1 cellular context compared by ENCODE assay signal in the genomic region with DNA sequence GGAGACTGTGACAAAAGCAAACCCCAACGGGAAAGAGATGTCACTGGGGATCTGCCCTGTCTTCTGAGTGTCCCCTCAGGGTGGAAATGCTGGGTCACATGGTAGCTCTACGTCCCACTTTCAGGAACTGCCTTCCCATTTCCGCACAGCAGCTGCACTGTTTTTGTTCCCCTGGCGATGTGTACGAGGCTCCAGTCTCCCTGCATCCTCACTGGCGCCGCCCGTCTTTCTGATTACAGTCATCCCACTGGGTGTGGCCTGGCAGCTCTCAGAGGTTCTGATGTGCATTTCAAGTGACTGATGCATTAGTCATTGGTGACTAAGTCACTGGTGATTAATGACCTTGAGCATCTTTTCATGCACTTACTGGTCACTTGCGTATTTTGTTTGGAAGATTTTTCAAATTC.
TF ChIP-seq lines count a peak whose summit lies in the region.

No MANE protein-coding gene starts in this region.

TF ChIP-seq in HEK293, 187 proteins besides CTCF, POLR2A, EP300 and RAD21 (continued from another document):
- TF ChIP-seq, protein P1, sequence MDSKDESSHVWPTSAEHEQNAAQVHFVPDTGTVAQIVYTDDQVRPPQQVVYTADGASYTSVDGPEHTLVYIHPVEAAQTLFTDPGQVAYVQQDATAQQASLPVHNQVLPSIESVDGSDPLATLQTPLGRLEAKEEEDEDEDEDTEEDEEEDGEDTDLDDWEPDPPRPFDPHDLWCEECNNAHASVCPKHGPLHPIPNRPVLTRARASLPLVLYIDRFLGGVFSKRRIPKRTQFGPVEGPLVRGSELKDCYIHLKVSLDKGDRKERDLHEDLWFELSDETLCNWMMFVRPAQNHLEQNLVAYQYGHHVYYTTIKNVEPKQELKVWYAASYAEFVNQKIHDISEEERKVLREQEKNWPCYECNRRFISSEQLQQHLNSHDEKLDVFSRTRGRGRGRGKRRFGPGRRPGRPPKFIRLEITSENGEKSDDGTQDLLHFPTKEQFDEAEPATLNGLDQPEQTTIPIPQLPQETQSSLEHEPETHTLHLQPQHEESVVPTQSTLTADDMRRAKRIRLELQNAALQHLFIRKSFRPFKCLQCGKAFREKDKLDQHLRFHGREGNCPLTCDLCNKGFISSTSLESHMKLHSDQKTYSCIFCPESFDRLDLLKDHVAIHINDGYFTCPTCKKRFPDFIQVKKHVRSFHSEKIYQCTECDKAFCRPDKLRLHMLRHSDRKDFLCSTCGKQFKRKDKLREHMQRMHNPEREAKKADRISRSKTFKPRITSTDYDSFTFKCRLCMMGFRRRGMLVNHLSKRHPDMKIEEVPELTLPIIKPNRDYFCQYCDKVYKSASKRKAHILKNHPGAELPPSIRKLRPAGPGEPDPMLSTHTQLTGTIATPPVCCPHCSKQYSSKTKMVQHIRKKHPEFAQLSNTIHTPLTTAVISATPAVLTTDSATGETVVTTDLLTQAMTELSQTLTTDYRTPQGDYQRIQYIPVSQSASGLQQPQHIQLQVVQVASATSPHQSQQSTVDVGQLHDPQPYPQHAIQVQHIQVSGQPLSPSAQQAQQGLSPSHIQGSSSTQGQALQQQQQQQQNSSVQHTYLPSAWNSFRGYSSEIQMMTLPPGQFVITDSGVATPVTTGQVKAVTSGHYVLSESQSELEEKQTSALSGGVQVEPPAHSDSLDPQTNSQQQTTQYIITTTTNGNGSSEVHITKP (tag by site-specific recombination; IDR thresholded peaks at IDR 0.05): no peak
- TF ChIP-seq ZNF112 (tag by site-specific recombination; IDR thresholded peaks at IDR 0.05) (no peak), ZNF24 (tag by site-specific recombination; IDR thresholded peaks at IDR 0.05) (0 out of 2 replicates have a peak, but pooled peaks have one; percentile 30), ZNF274 (IDR thresholded peaks at IDR 0.05; ENCODE audit: low read length) (no peak), ZNF274 (tag by site-specific recombination; IDR thresholded peaks at IDR 0.05; ENCODE audit: borderline replicate concordance) (no peak), ZFP69B (tag by site-specific recombination; IDR thresholded peaks at IDR 0.05) (no peak), ZNF221 (tag by site-specific recombination; IDR thresholded peaks at IDR 0.05; ENCODE audit: borderline replicate concordance) (no peak), ZNF629 (tag by site-specific recombination; IDR thresholded peaks at IDR 0.05) (peak; percentile 84), ZNF266 (tag by site-specific recombination; IDR thresholded peaks at IDR 0.05; ENCODE audit: low read depth) (no peak)
- TF ChIP-seq, protein P2, sequence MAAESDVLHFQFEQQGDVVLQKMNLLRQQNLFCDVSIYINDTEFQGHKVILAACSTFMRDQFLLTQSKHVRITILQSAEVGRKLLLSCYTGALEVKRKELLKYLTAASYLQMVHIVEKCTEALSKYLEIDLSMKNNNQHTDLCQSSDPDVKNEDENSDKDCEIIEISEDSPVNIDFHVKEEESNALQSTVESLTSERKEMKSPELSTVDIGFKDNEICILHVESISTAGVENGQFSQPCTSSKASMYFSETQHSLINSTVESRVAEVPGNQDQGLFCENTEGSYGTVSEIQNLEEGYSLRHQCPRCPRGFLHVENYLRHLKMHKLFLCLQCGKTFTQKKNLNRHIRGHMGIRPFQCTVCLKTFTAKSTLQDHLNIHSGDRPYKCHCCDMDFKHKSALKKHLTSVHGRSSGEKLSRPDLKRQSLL (tag by site-specific recombination; IDR thresholded peaks at IDR 0.05): no peak
- TF ChIP-seq, protein P3, sequence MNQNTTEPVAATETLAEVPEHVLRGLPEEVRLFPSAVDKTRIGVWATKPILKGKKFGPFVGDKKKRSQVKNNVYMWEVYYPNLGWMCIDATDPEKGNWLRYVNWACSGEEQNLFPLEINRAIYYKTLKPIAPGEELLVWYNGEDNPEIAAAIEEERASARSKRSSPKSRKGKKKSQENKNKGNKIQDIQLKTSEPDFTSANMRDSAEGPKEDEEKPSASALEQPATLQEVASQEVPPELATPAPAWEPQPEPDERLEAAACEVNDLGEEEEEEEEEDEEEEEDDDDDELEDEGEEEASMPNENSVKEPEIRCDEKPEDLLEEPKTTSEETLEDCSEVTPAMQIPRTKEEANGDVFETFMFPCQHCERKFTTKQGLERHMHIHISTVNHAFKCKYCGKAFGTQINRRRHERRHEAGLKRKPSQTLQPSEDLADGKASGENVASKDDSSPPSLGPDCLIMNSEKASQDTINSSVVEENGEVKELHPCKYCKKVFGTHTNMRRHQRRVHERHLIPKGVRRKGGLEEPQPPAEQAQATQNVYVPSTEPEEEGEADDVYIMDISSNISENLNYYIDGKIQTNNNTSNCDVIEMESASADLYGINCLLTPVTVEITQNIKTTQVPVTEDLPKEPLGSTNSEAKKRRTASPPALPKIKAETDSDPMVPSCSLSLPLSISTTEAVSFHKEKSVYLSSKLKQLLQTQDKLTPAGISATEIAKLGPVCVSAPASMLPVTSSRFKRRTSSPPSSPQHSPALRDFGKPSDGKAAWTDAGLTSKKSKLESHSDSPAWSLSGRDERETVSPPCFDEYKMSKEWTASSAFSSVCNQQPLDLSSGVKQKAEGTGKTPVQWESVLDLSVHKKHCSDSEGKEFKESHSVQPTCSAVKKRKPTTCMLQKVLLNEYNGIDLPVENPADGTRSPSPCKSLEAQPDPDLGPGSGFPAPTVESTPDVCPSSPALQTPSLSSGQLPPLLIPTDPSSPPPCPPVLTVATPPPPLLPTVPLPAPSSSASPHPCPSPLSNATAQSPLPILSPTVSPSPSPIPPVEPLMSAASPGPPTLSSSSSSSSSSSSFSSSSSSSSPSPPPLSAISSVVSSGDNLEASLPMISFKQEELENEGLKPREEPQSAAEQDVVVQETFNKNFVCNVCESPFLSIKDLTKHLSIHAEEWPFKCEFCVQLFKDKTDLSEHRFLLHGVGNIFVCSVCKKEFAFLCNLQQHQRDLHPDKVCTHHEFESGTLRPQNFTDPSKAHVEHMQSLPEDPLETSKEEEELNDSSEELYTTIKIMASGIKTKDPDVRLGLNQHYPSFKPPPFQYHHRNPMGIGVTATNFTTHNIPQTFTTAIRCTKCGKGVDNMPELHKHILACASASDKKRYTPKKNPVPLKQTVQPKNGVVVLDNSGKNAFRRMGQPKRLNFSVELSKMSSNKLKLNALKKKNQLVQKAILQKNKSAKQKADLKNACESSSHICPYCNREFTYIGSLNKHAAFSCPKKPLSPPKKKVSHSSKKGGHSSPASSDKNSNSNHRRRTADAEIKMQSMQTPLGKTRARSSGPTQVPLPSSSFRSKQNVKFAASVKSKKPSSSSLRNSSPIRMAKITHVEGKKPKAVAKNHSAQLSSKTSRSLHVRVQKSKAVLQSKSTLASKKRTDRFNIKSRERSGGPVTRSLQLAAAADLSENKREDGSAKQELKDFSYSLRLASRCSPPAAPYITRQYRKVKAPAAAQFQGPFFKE (tag by site-specific recombination; IDR thresholded peaks at IDR 0.05; ENCODE audit: borderline replicate concordance): no peak
